ENCODE assay signal across 1 cellular context in genomic region chr7:128994575-128994974, GRCh38. TPM values are rescaled to one million over a fixed set of nuclear protein-coding genes. Genes with fewer than 3 reads are reported as not detected.
"Had no signal": no experiment of that assay in that cellular context is flagged by ENCODE, and none has a peak within 500 bp of the region (broad histone marks: within the 10 kb centered on the region; RNA-seq: fewer than 3 reads in every experiment).

No MANE protein-coding gene starts in this region.

RNA-seq across cellular contexts. Expression of gene IRF5, which starts 56.8 kb away (rescaled TPM):
- total RNA-seq: RPMI7951 had no signal
